Comparison of ENCODE assay signal across 8 cellular contexts in the genomic region with DNA sequence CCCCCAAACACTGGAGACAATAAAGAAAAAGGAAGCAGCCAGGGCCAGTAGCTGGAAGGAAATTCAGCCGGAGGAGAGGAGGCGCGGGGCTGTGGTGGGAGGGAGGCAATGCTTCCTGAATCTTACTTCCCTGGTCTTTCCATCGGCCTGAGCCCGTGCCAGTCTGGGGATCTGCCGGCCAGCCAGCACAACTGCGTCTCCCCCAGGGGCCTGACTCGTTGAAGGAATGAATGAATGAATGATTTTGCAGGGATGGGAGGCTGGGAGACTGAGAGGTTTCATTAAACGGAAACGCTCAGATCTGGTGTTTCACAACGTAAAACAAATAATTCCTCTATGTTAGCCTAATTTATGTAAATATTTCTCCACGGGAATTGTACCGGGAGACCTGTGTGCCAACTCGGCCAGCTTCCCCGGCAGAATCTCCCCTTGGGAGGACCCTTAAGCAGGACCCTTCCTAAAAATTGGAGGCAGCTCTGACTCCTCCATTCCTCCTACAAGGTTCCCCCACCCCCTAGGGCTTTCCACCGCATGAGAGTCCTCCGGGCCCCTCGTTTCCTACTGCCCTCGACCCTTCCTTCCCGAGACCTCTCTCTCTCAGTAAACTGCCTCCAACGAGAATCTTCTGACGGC. TPM values are rescaled to one million over a fixed set of nuclear protein-coding genes. Genes with fewer than 3 reads are reported as not detected.
DNase-seq lines count a peak whose midpoint lies in the region; ATAC-seq and TF ChIP-seq lines count a peak whose summit lies in the region.

No MANE protein-coding gene starts in this region.

- TF ChIP-seq CTCF in RWPE2 (IDR thresholded peaks at IDR 0.05; ENCODE audit: poor library complexity, severe bottlenecking) (no peak), fibroblast of lung (conservative IDR thresholded peaks at IDR 0.05 in 1 of 2, IDR thresholded peaks at IDR 0.05 in 1 of 2; ENCODE audit: low read depth in 1 of 2, low read length in 2 of 2) (no peak), prostate gland (IDR thresholded peaks at IDR 0.05) (no peak)

- DNase-seq in RWPE2 (ENCODE audit: low spot score), result no peak
- no peak for DNase-seq in fibroblast of lung (ENCODE audit: low read depth in 2 of 2)
- DNase-seq in prostate gland (ENCODE audit: low spot score), result no peak
- DNase-seq in NCI-H2171 treated with DMSO at 0.1 percent for 48 hours (lab: John Stamatoyannopoulos, UW), result no peak
- no peak for DNase-seq in erythroblast (lab: John Stamatoyannopoulos, UW)
- DNase-seq in occipital lobe (lab: John Stamatoyannopoulos, UW), result no peak

- H4K20me1 ChIP-seq in fibroblast of lung (ENCODE audit: control insufficient read depth, extremely low read depth, insufficient read depth, low read length), result no peaks in the 10 kb centered on the region

- H3K27me3 ChIP-seq in RWPE2 (ENCODE audit: insufficient read depth, poor library complexity, severe bottlenecking) (no peaks in the 10 kb centered on the region), fibroblast of lung (ENCODE audit: control insufficient read depth, insufficient read depth, low read length) (no peaks in the 10 kb centered on the region), prostate gland (replicated peaks; ENCODE audit: insufficient read depth) (no peaks in the 10 kb centered on the region)

- no peak for ATAC-seq in RWPE2 (ENCODE audit: low read depth)
- ATAC-seq in HG03457 (IDR thresholded peaks at IDR 0.05; ENCODE audit: unreplicated experiment), result no peak

- peaks cover 10% of the 10 kb centered on the region for H3K79me2 ChIP-seq in fibroblast of lung (ENCODE audit: control insufficient read depth, insufficient read depth, low read length)

- H3K9me3 ChIP-seq in ES-I3 (ENCODE audit: control insufficient read depth, insufficient read depth, low read length), result no peaks in the 10 kb centered on the region
- H3K9me3 ChIP-seq in RWPE2 (ENCODE audit: severe bottlenecking), result no peaks in the 10 kb centered on the region
- no peaks in the 10 kb centered on the region for H3K9me3 ChIP-seq in fibroblast of lung (ENCODE audit: control insufficient read depth, insufficient read depth, low read depth, low read length)
- no peaks in the 10 kb centered on the region for H3K9me3 ChIP-seq in prostate gland

- peak overlapping the region; percentile 87 for H3K4me2 ChIP-seq in fibroblast of lung (ENCODE audit: extremely low read depth, insufficient read depth, low read length)

- peak overlapping the region; percentile 82 for H3K9ac ChIP-seq in ES-I3 (ENCODE audit: low read depth, low read length)
- H3K9ac ChIP-seq in fibroblast of lung (ENCODE audit: insufficient read depth, low read length), result no peak overlapping the region

- H3K36me3 ChIP-seq in ES-I3 (ENCODE audit: insufficient read depth, low read length), result no peaks in the 10 kb centered on the region
- H3K36me3 ChIP-seq in RWPE2 (ENCODE audit: low read depth), result peaks cover 27% of the 10 kb centered on the region
- peaks cover 2% of the 10 kb centered on the region for H3K36me3 ChIP-seq in fibroblast of lung (ENCODE audit: control insufficient read depth, insufficient read depth, low read length)
- H3K36me3 ChIP-seq in prostate gland, result no peaks in the 10 kb centered on the region

- H2AFZ ChIP-seq in fibroblast of lung (ENCODE audit: low read length), result no peak overlapping the region

- H3K27ac ChIP-seq in RWPE2 (ENCODE audit: poor library complexity, severe bottlenecking) (peak overlapping the region; percentile 17), fibroblast of lung (ENCODE audit: insufficient read depth, low read length) (no peak overlapping the region), prostate gland (peak overlapping the region; percentile 76 to 95)

- H3K4me3 ChIP-seq in RWPE2 (ENCODE audit: severe bottlenecking) (peak overlapping the region; percentile 87), fibroblast of lung (replicated peaks in 1 of 4; ENCODE audit: control extremely low read depth in 1 of 4, insufficient read depth in 1 of 4, low read depth in 3 of 4, low read length in 4 of 4) (peak overlapping the region; percentile 49 to 77 (median 68)), prostate gland (peak overlapping the region; percentile 65 to 75)

- intact Hi-C loops in prostate gland (cut with DNase I), result loop anchor here (2.0 kb wide), 1 partner anchor 63 kb away; no protein-coding TSS in a partner anchor

- peaks cover 11% of the 10 kb centered on the region; the same call in 1 of the 2 replicates for H3K4me1 ChIP-seq in ES-I3 (ENCODE audit: insufficient read depth, low read length)
- H3K4me1 ChIP-seq in RWPE2 (ENCODE audit: insufficient read depth, poor library complexity, severe bottlenecking), result peaks cover 19% of the 10 kb centered on the region
- H3K4me1 ChIP-seq in fibroblast of lung (ENCODE audit: control insufficient read depth, extremely low read depth, insufficient read depth, low read length), result peaks cover 3% of the 10 kb centered on the region
- peaks cover 23% of the 10 kb centered on the region for H3K4me1 ChIP-seq in prostate gland (replicated peaks)

- TF ChIP-seq POLR2A in prostate gland (IDR thresholded peaks at IDR 0.05) (no peak), erythroblast (IDR thresholded peaks at IDR 0.05; ENCODE audit: low read length) (no peak)

- WGBS in prostate gland, result 20% methylated on average over 22 of the region's 22 CpGs

RNA-seq across cellular contexts. Expression of gene BAIAP2, which starts 1.3 kb away (rescaled TPM):
- total RNA-seq in fibroblast of lung (10.0 and 13.4 TPM in 2 replicates), prostate gland (100 to 1,000 TPM; 125 to 148 TPM), occipital lobe (26.2 TPM)
- 6.0 and 10.9 TPM in 2 replicates for polyA plus RNA-seq in fibroblast of lung
- 11.7 and 22.1 TPM in 2 replicates for polyA plus RNA-seq in fibroblast of lung (2012)
- polyA minus RNA-seq in fibroblast of lung (ENCODE audit: low replicate concordance), result 15.5 and 29.9 TPM in 2 replicates

RNA-seq across cellular contexts. Expression of gene CHMP6, which starts 42.0 kb away (rescaled TPM):
- 9.2 and 11.2 TPM in 2 replicates for total RNA-seq in fibroblast of lung
- polyA plus RNA-seq in fibroblast of lung, result 30.1 and 34.4 TPM in 2 replicates
- polyA plus RNA-seq in fibroblast of lung (2012), result 33.4 and 34.9 TPM in 2 replicates
- 7.2 and 12.8 TPM in 2 replicates for polyA minus RNA-seq in fibroblast of lung (ENCODE audit: low replicate concordance)
- 10 to 100 TPM; 30.6 to 35.3 TPM for total RNA-seq in prostate gland
- total RNA-seq in occipital lobe, result 11.7 TPM
